Comparison of ENCODE assay signal across 12 cellular contexts in genomic region chr15:67054676-67055075, GRCh38.
"Had no signal": no experiment of that assay in that cellular context is flagged by ENCODE, and none has a peak within 500 bp of the region (broad histone marks: within the 10 kb centered on the region; RNA-seq: fewer than 3 reads in every experiment).

No MANE protein-coding gene starts in this region.

- ATAC-seq: left lung, pancreas had no signal

- DNase-seq: activated CD4-positive, alpha-beta T cell treated with anti-CD3 and anti-CD28 coated beads for 48 hours; activated CD8-positive, alpha-beta memory T cell treated with anti-CD3 and anti-CD28 coated beads for 24 hours; aorta; left lung; naive B cell; pancreas; sigmoid colon; spleen; T-helper 2 cell; thyroid gland; uterus had no signal

- H3K9me3 Mint-ChIP-seq: naive B cell had no signal

- H3K4me3 ChIP-seq: hepatocyte, left lung, pancreas, sigmoid colon, spleen, thyroid gland, uterus had no signal

- H3K27me3 Mint-ChIP-seq: naive B cell had no signal

- H3K4me3 Mint-ChIP-seq: naive B cell had no signal

- H3K36me3 ChIP-seq: left lung, pancreas, sigmoid colon, spleen, thyroid gland, uterus had no signal

- H3K27me3 ChIP-seq: hepatocyte, left lung, pancreas, sigmoid colon, spleen, thyroid gland, uterus had no signal

- H3K36me3 Mint-ChIP-seq: naive B cell had no signal
